ENCODE assay signal across 10 cellular contexts in the genomic region with DNA sequence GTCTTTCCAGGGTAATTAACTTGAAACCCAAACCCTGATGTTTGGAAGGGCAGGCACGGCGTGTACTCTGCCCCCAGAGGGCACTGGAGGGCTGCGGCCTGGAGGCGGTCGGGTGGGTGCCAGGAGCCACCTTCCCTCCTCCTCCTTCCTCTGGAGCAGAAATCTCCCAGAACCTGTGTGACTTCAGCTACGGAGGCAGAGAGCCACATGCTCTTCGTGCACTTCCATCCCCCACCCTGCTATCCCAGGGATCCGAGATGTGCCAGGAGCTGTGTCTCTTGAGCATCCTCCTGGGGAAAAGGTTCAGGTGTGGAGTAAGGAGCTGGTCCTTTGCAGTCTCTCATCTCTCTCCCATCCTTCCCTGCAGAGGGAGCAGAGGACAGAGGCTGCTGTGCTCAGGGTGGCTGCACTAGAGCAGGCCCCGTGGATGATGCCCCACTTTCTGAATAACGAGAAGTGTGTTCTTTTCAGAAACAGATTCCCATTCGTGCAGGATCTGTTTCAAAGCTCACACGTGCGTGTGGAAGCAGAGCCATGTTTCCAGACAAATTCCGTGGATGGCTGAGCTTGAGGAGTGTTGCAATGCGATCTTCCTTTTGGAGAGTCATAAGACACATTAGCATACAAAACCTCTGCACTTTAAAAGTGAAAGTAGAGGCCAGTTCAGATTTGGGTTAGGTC.
DNase-seq lines count a peak whose midpoint lies in the region; ATAC-seq and TF ChIP-seq lines count a peak whose summit lies in the region.
"Had no signal": no experiment of that assay in that cellular context is flagged by ENCODE, and none has a peak within 500 bp of the region (broad histone marks: within the 10 kb centered on the region; RNA-seq: fewer than 3 reads in every experiment).

No MANE protein-coding gene starts in this region.

- H3K27me3 Mint-ChIP-seq in activated T-cell treated with anti-CD3 and anti-CD28 coated beads, Interleukin-2, amount 50 U/mL, for 4 hours (ENCODE audit: low read depth) = peaks cover 11% of the 10 kb centered on the region

- no peaks in the 10 kb centered on the region for H3K27me3 ChIP-seq in uterus
- H3K27me3 ChIP-seq: right lobe of liver had no signal

- TF ChIP-seq POLR2A in uterus (IDR thresholded peaks at IDR 0.05) = no peak

- no peaks in the 10 kb centered on the region for H3K36me3 Mint-ChIP-seq in activated T-cell treated with anti-CD3 and anti-CD28 coated beads, Interleukin-2, amount 50 U/mL, for 4 hours (ENCODE audit: insufficient read depth)

- no peaks in the 10 kb centered on the region for H3K4me1 ChIP-seq in uterus
- H3K4me1 ChIP-seq: right lobe of liver had no signal

- ATAC-seq in activated T-cell treated with anti-CD3 and anti-CD28 coated beads, Interleukin-2, amount 50 U/mL, for 4 hours = no peak
- ATAC-seq in GM21529 (IDR thresholded peaks at IDR 0.05; ENCODE audit: unreplicated experiment) (no peak), GM19463 (IDR thresholded peaks at IDR 0.05; ENCODE audit: unreplicated experiment) (no peak)

- no peak overlapping the region for H3K4me3 Mint-ChIP-seq in activated T-cell treated with anti-CD3 and anti-CD28 coated beads, Interleukin-2, amount 50 U/mL, for 4 hours

- H3K4me1 Mint-ChIP-seq in activated T-cell treated with anti-CD3 and anti-CD28 coated beads, Interleukin-2, amount 50 U/mL, for 4 hours (ENCODE audit: low read depth) = no peaks in the 10 kb centered on the region

- no peaks in the 10 kb centered on the region for H3K9me3 ChIP-seq in uterus
- H3K9me3 ChIP-seq: right lobe of liver had no signal

- H3K27ac ChIP-seq in VCaP = no peak overlapping the region
- peak overlapping the region; percentile 53 to 56 for H3K27ac ChIP-seq in uterus
- H3K27ac ChIP-seq: right lobe of liver had no signal

- DNase-seq in activated T-cell treated with anti-CD3 and anti-CD28 coated beads, Interleukin-2, amount 50 U/mL, for 1 hour = peak; percentile 12
- no peak for DNase-seq in activated T-cell treated with anti-CD3 and anti-CD28 coated beads, Interleukin-2, amount 50 U/mL, for 4 hours
- peak; percentile 77 for DNase-seq in iPS-NIHi7 (ENCODE audit: extremely low spot score)
- DNase-seq in uterus = peak; percentile 48 to 52
- DNase-seq in epidermal melanocyte (ENCODE audit: insufficient read length, low spot score) = no peak
- DNase-seq: NCI-H510A had no signal

- peak; percentile 88 for TF ChIP-seq CTCF in VCaP (conservative IDR thresholded peaks at IDR 0.05)
- peak in 3 of 4 experiments; percentile 19 to 24 (median 21) for TF ChIP-seq CTCF in uterus (IDR thresholded peaks at IDR 0.05)

- no peaks in the 10 kb centered on the region for H3K36me3 ChIP-seq in uterus
- H3K36me3 ChIP-seq: right lobe of liver had no signal

- H3K9me3 Mint-ChIP-seq in activated T-cell treated with anti-CD3 and anti-CD28 coated beads, Interleukin-2, amount 50 U/mL, for 4 hours = no peaks in the 10 kb centered on the region

- intact Hi-C loops in uterus (cut with DNase I; ENCODE audit: low total_unique reads) = no loop called here

- no peak overlapping the region for H3K4me3 ChIP-seq in uterus
- H3K4me3 ChIP-seq: right lobe of liver had no signal

Comparison
In these comparisons a context has a peak if more than half of its experiments do, and no peak if none do; other contexts are left out.
1. DNase-seq: peak in activated T-cell treated with anti-CD3 and anti-CD28 coated beads, Interleukin-2, amount 50 U/mL, for 1 hour (single experiment), iPS-NIHi7 (single experiment) and uterus (2 of 2); none in activated T-cell treated with anti-CD3 and anti-CD28 coated beads, Interleukin-2, amount 50 U/mL, for 4 hours (single experiment) and epidermal melanocyte (single experiment).